Comparison of ENCODE assay signal across 13 cellular contexts in the genomic region with DNA sequence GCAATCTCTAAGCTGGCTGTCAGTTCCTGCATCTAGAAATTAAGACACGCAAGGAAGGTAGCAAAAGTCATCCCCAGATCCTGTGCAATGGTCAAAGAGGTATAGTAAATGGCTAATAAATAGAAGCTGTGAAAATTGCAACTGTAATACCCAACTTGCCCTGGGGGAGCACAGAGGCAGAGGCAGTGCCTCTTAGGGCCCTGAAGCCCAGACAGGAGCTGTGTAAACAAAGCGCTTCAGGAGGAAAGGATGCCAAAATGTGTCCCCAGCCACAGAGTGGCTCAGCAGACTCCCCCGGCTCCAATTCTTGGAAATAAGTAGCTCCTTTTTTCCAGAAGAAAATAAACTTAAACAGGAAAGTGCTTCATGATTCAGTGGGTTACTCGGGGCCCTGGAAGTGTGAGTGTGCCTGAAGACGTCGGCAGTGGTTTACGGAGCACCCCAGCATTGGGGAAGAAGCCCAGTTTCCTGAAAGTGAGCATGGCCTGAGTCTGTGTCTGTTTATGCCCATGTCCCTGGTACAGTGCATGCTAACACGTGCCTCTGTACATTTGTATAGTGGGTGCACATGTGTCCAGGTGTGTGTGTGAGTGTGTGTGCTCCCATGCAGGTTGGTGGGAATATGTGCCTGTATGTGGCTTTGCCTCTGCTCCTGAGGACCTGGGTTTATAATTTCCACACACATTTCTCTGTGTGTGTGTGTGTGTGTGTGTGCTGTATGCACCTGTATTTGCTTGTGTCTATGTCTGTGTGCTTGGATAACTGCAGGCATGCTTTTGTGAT.
DNase-seq lines count a peak whose midpoint lies in the region; ATAC-seq, FAIRE-seq and TF ChIP-seq lines count a peak whose summit lies in the region.
"Had no signal": no experiment of that assay in that cellular context is flagged by ENCODE, and none has a peak within 500 bp of the region (broad histone marks: within the 10 kb centered on the region; RNA-seq: fewer than 3 reads in every experiment).

No MANE protein-coding gene starts in this region.

- H2BK12ac ChIP-seq in H9 (ENCODE audit: insufficient read length, low read depth, low read length), result no peak overlapping the region

- no peaks in the 10 kb centered on the region for H3K9me3 ChIP-seq in A549
- H3K9me3 ChIP-seq in H9 (ENCODE audit: control insufficient read depth, low read depth, low read length), result no peaks in the 10 kb centered on the region
- H3K9me3 ChIP-seq in adipocyte (ENCODE audit: control insufficient read depth, low read length), result no peaks in the 10 kb centered on the region
- H3K9me3 ChIP-seq: psoas muscle, vagina had no signal

- no peaks in the 10 kb centered on the region for H3K9me3 Mint-ChIP-seq in H9
- no peaks in the 10 kb centered on the region for H3K9me3 Mint-ChIP-seq in T-helper 2 cell treated with Interferon-gamma antibody and Interleukin-4, amounts not matched to agents 5 μg/mL and 100 μg/mL, for 36 hours
- H3K9me3 Mint-ChIP-seq: T-helper 1 cell treated with Interleukin-12 subunit alpha and Interleukin-12 subunit beta and Interleukin-4 antibody, amounts not matched to agents 30 μg/mL and 1 μg/mL, for 36 hours had no signal

- no peaks in the 10 kb centered on the region for H3K23me2 ChIP-seq in H9 (ENCODE audit: insufficient read length, low read depth, low read length, poor library complexity, severe bottlenecking)

- no peak overlapping the region for H4K8ac ChIP-seq in H9 (replicated peaks; ENCODE audit: insufficient read length, low read depth, low read length)

- no peak overlapping the region for H3K14ac ChIP-seq in H9 (ENCODE audit: insufficient read depth, low read length)

- DNase-seq in A549 (ENCODE audit: low read depth in 1 of 2, low spot score in 1 of 2), result peak in 1 of 2 experiments; percentile 5
- peak; percentile 47 for DNase-seq in H9
- peak; percentile 2 for DNase-seq in adipocyte (ENCODE audit: low read depth)
- peak; percentile 10 for DNase-seq in kidney tubule cell (ENCODE audit: low spot score)
- no peak for DNase-seq in T-helper 2 cell treated with Interferon-gamma antibody and Interleukin-4, amounts not matched to agents 5 μg/mL and 100 μg/mL, for 36 hours (ENCODE audit: low spot score)
- DNase-seq in dedifferentiated amniotic fluid mesenchymal stem cell (ENCODE audit: extremely low spot score), result no peak
- no peak for DNase-seq in COLO829 (ENCODE audit: low spot score)
- DNase-seq: CD4-positive, CD25-positive, alpha-beta regulatory T cell; left colon; psoas muscle had no signal

- H3K79me1 ChIP-seq in H9 (ENCODE audit: insufficient read depth, low read depth, low read length, poor library complexity, severe bottlenecking), result no peaks in the 10 kb centered on the region

- H3K4me3 ChIP-seq in A549, result no peak overlapping the region
- H3K4me3 ChIP-seq in adipocyte (ENCODE audit: low read length), result no peak overlapping the region
- H3K4me3 ChIP-seq: psoas muscle, vagina had no signal

- no peak for TF ChIP-seq RAD21 in A549 (conservative IDR thresholded peaks at IDR 0.05 in 1 of 2, IDR thresholded peaks at IDR 0.05 in 1 of 2)

- H3K27ac Mint-ChIP-seq in H9, result no peak overlapping the region; a peak in 1 of 7 replicates
- H3K27ac Mint-ChIP-seq in T-helper 2 cell treated with Interferon-gamma antibody and Interleukin-4, amounts not matched to agents 5 μg/mL and 100 μg/mL, for 36 hours, result no peak overlapping the region
- H3K27ac Mint-ChIP-seq: T-helper 1 cell treated with Interleukin-12 subunit alpha and Interleukin-12 subunit beta and Interleukin-4 antibody, amounts not matched to agents 30 μg/mL and 1 μg/mL, for 36 hours had no signal

- TF ChIP-seq POLR2A in A549 (IDR thresholded peaks at IDR 0.05; ENCODE audit: low read length), result no peak

- H3K27me3 Mint-ChIP-seq in H9 (ENCODE audit: low read depth), result no peaks in the 10 kb centered on the region; the same call in none of the 2 replicates
- no peaks in the 10 kb centered on the region for H3K27me3 Mint-ChIP-seq in T-helper 2 cell treated with Interferon-gamma antibody and Interleukin-4, amounts not matched to agents 5 μg/mL and 100 μg/mL, for 36 hours (ENCODE audit: low read depth)
- H3K27me3 Mint-ChIP-seq: CD4-positive, CD25-positive, alpha-beta regulatory T cell had no signal

- H3K9ac ChIP-seq in H9 (ENCODE audit: extremely low read depth, insufficient read length, low read length), result no peak overlapping the region
- H3K9ac ChIP-seq in adipocyte (ENCODE audit: low read length), result no peak overlapping the region

- TF ChIP-seq CTCF in A549 (IDR thresholded peaks at IDR 0.05) (no peak), H9 (conservative IDR thresholded peaks at IDR 0.05) (peak; percentile 59)

- H3K4me1 ChIP-seq in A549 (no peaks in the 10 kb centered on the region), H9 (ENCODE audit: insufficient read depth, low read length) (no peaks in the 10 kb centered on the region), adipocyte (ENCODE audit: control insufficient read depth, insufficient read depth, low read length) (no peaks in the 10 kb centered on the region)
- H3K4me1 ChIP-seq: psoas muscle, vagina had no signal

- H3K27me3 ChIP-seq in H9 (ENCODE audit: insufficient read depth, low read length) (no peaks in the 10 kb centered on the region), adipocyte (replicated peaks; ENCODE audit: control insufficient read depth, insufficient read depth, low read length) (no peaks in the 10 kb centered on the region)
- H3K27me3 ChIP-seq: vagina had no signal

- H3K4me1 Mint-ChIP-seq in H9, result peaks cover 27 to 32% of the 10 kb centered on the region in 2 experiments
- H3K4me1 Mint-ChIP-seq in T-helper 2 cell treated with Interferon-gamma antibody and Interleukin-4, amounts not matched to agents 5 μg/mL and 100 μg/mL, for 36 hours (ENCODE audit: low read depth), result no peaks in the 10 kb centered on the region
- H3K4me1 Mint-ChIP-seq: CD4-positive, CD25-positive, alpha-beta regulatory T cell had no signal

- no peaks in the 10 kb centered on the region for H3K36me3 ChIP-seq in adipocyte (ENCODE audit: control insufficient read depth, insufficient read depth, low read length, severe bottlenecking)
- H3K36me3 ChIP-seq: vagina had no signal

- H4K20me1 ChIP-seq in H9 (ENCODE audit: control insufficient read depth, insufficient read depth, insufficient read length), result no peaks in the 10 kb centered on the region

- no peak overlapping the region for H2BK15ac ChIP-seq in H9 (ENCODE audit: low read depth, low read length)

- ATAC-seq in A549 (peak; percentile 51 to 59; a peak in 4 of 6 replicates), GM19463 (IDR thresholded peaks at IDR 0.05; ENCODE audit: unreplicated experiment) (no peak)
- ATAC-seq: left colon, psoas muscle had no signal

- no peak for FAIRE-seq in A549 (lab: Jason Lieb, UNC)

- H3K23ac ChIP-seq in H9 (ENCODE audit: insufficient read length, low read depth, low read length), result no peak overlapping the region

- WGBS in A549 (ENCODE audit: missing lambda C conversion rate), result 31% methylated on average over 8 of the region's 8 CpGs
- no CpG with 5 or more reads among the region's 8 CpGs for WGBS in H9 (ENCODE audit: extremely low coverage, insufficient read length, low lambda C conversion rate)

- no peaks in the 10 kb centered on the region for H3K36me3 Mint-ChIP-seq in H9 (ENCODE audit: insufficient read depth in 1 of 3, low read depth in 3 of 3)
- H3K36me3 Mint-ChIP-seq in T-helper 2 cell treated with Interferon-gamma antibody and Interleukin-4, amounts not matched to agents 5 μg/mL and 100 μg/mL, for 36 hours (ENCODE audit: low read depth), result no peaks in the 10 kb centered on the region
- H3K36me3 Mint-ChIP-seq: CD4-positive, CD25-positive, alpha-beta regulatory T cell had no signal

- H3K56ac ChIP-seq in H9 (ENCODE audit: insufficient read length, low read depth, low read length), result no peak overlapping the region

- no peak for TF ChIP-seq EP300 in A549 (IDR thresholded peaks at IDR 0.05)

- H4K5ac ChIP-seq in H9 (ENCODE audit: insufficient read length, low read depth, low read length), result no peak overlapping the region

- H3K18ac ChIP-seq in H9 (ENCODE audit: insufficient read length, low read depth, low read length), result no peak overlapping the region

- H2BK120ac ChIP-seq in H9 (ENCODE audit: low read depth, low read length, poor library complexity, severe bottlenecking), result no peak overlapping the region

- CTCF ChIA-PET in A549 (lab: Yijun Ruan, JAX), result no interaction called here

- no peak overlapping the region for H3K27ac ChIP-seq in A549
- H3K27ac ChIP-seq in H9 (ENCODE audit: insufficient read length, low read depth, low read length), result no peak overlapping the region
- H3K27ac ChIP-seq: psoas muscle, vagina had no signal

- H3K4me3 Mint-ChIP-seq in H9, result peak overlapping the region in 1 of 2 experiments; percentile 13; a peak in 1 of 5 replicates
- no peak overlapping the region for H3K4me3 Mint-ChIP-seq in T-helper 2 cell treated with Interferon-gamma antibody and Interleukin-4, amounts not matched to agents 5 μg/mL and 100 μg/mL, for 36 hours
- H3K4me3 Mint-ChIP-seq: CD4-positive, CD25-positive, alpha-beta regulatory T cell; T-helper 1 cell treated with Interleukin-12 subunit alpha and Interleukin-12 subunit beta and Interleukin-4 antibody, amounts not matched to agents 30 μg/mL and 1 μg/mL, for 36 hours had no signal

- H4K91ac ChIP-seq in H9 (ENCODE audit: insufficient read length, low read depth, low read length), result no peak overlapping the region

- H3K4me2 ChIP-seq in A549, result no peak overlapping the region
- H3K4me2 ChIP-seq in H9 (ENCODE audit: insufficient read depth, insufficient read length, low read length), result no peak overlapping the region

- H2AFZ ChIP-seq in H9 (ENCODE audit: low read length), result no peak overlapping the region

- no peaks in the 10 kb centered on the region for H3K79me2 ChIP-seq in H9 (ENCODE audit: insufficient read depth, low read length)

- POLR2A ChIA-PET in A549 (lab: Yijun Ruan, JAX), result no interaction called here

- H2BK20ac ChIP-seq in H9 (ENCODE audit: low read depth, low read length, poor library complexity, severe bottlenecking), result no peak overlapping the region

- H2BK5ac ChIP-seq in H9 (ENCODE audit: insufficient read length, low read length), result no peak overlapping the region

- no peak overlapping the region for H2AK5ac ChIP-seq in H9 (ENCODE audit: insufficient read length, low read length)

- no peak overlapping the region for H3K4ac ChIP-seq in H9 (ENCODE audit: low read depth, low read length)

- H3T11ph ChIP-seq in H9 (ENCODE audit: low read length), result no peak overlapping the region

TF ChIP-seq in A549, 52 proteins besides CTCF, POLR2A, EP300 and RAD21:
- TF ChIP-seq EHMT2 (IDR thresholded peaks at IDR 0.05; ENCODE audit: low read depth), result no peak
- TF ChIP-seq, protein P1, sequence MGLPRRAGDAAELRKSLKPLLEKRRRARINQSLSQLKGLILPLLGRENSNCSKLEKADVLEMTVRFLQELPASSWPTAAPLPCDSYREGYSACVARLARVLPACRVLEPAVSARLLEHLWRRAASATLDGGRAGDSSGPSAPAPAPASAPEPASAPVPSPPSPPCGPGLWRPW (IDR thresholded peaks at IDR 0.05), result no peak

Comparison
In these comparisons a context has a peak if more than half of its experiments do, and no peak if none do; other contexts are left out.
1. DNase-seq: peak in H9 (single experiment), adipocyte (single experiment) and kidney tubule cell (single experiment); none in T-helper 2 cell treated with Interferon-gamma antibody and Interleukin-4, amounts not matched to agents 5 μg/mL and 100 μg/mL, for 36 hours (single experiment), dedifferentiated amniotic fluid mesenchymal stem cell (single experiment) and COLO829 (single experiment).